Comparison of ENCODE assay signal across 8 cellular contexts in the genomic region with DNA sequence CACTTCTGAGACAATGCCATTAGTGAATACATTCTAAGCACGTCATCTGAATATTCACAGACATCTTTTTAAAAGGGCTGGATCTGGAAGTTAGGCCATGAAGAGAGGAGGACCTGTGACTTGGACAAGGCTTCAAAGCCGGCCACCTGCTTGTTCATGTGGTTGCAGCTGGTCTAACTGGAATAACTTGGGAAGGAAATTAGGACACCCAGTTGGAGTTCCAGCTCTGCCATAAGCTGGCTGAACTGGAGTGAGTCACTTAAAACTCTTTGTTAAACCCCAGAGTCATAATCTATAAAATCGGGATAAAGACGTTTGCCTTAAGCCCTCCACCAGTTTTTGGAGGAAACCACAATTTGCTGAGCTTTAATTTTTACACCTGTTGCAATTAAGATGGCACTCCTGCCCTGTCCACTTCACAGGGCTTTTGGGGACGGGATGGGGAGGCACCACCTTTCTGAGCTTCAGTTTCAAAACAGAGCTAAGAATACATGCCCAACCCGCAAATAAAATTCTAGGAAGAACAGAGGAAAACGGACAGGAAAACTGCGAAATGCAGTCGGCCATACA. TPM values are rescaled to one million over a fixed set of nuclear protein-coding genes. Genes with fewer than 3 reads are reported as not detected.
DNase-seq lines count a peak whose midpoint lies in the region; ATAC-seq, FAIRE-seq and TF ChIP-seq lines count a peak whose summit lies in the region.

No MANE protein-coding gene starts in this region.

- no peak overlapping the region for H3K27ac Mint-ChIP-seq in astrocyte (ENCODE audit: unreplicated experiment)

- no peaks in the 10 kb centered on the region for H3K36me3 Mint-ChIP-seq in astrocyte (ENCODE audit: low read depth, unreplicated experiment)

- FAIRE-seq in astrocyte (lab: Jason Lieb, UNC): no peak

- DNase-seq in astrocyte (ENCODE audit: low read depth) (peak; percentile 1), right lobe of liver (no peak), transverse colon (peak; percentile 10), ureter (ENCODE audit: low spot score) (no peak)

- 53% methylated on average over 9 of the region's 9 CpGs for WGBS in HUES64
- whole genome bisulfite sequencing in right lobe of liver (ENCODE audit: insufficient coverage, low coverage, low lambda C conversion rate, missing lambda C conversion rate): 15% methylated on average over 9 of the region's 9 CpGs
- WGBS in transverse colon (ENCODE audit: low coverage in 1 of 2), 2 donors: 23% methylated on average over 7 to 9 of the region's 9 CpGs

- H3K9me3 Mint-ChIP-seq in astrocyte (ENCODE audit: unreplicated experiment): peaks cover 3% of the 10 kb centered on the region

- no peaks in the 10 kb centered on the region for H3K27me3 ChIP-seq in HUES64 (ENCODE audit: insufficient read depth, low read length)
- peaks cover 4% of the 10 kb centered on the region for H3K27me3 ChIP-seq in astrocyte (ENCODE audit: insufficient read depth, low read length)
- H3K27me3 ChIP-seq in right lobe of liver: no peaks in the 10 kb centered on the region
- H3K27me3 ChIP-seq in transverse colon: no peaks in the 10 kb centered on the region

- H3K9ac ChIP-seq in ES-I3 (ENCODE audit: low read depth, low read length) (peak overlapping the region; percentile 71), HUES64 (ENCODE audit: low read depth, low read length) (peak overlapping the region; percentile 48), astrocyte (ENCODE audit: low read length) (peak overlapping the region; percentile 98)

- peaks cover 9% of the 10 kb centered on the region for H4K20me1 ChIP-seq in astrocyte (ENCODE audit: insufficient read depth, low read length)

- TF ChIP-seq POLR2A in right lobe of liver (IDR thresholded peaks at IDR 0.05) (no peak), transverse colon (IDR thresholded peaks at IDR 0.05) (no peak)

- H3K4me3 ChIP-seq in HUES64 (ENCODE audit: low read length): peak overlapping the region; percentile 85
- peak overlapping the region; percentile 96 for H3K4me3 ChIP-seq in astrocyte (ENCODE audit: insufficient read depth, low read depth, low read length)
- H3K4me3 ChIP-seq in right lobe of liver: peak overlapping the region; percentile 77 to 90 (median 88)
- peak overlapping the region; percentile 82 to 99 (median 89) for H3K4me3 ChIP-seq in transverse colon

- in situ Hi-C loops in transverse colon (cut with MboI; ENCODE audit: low pct_ligation_motif_present in 1 of 4, low pct_unique_long_range_greater_than_20kb in 1 of 4, low sequenced_read_pairs in 3 of 4): no loop called here

- peak overlapping the region; percentile 87 for H2AFZ ChIP-seq in astrocyte (ENCODE audit: low read depth, low read length)

- peaks cover 7% of the 10 kb centered on the region for H3K4me1 Mint-ChIP-seq in astrocyte (ENCODE audit: low read depth, unreplicated experiment)

- H3K79me2 ChIP-seq in astrocyte (ENCODE audit: insufficient read depth, low read length): peaks cover 21% of the 10 kb centered on the region

- ATAC-seq in right lobe of liver: peak in 1 of 4 donors; percentile 4
- ATAC-seq in GM21526 (IDR thresholded peaks at IDR 0.05; ENCODE audit: low FRiP score, unreplicated experiment): no peak
- no peak for ATAC-seq in GM18858 (IDR thresholded peaks at IDR 0.05; ENCODE audit: unreplicated experiment)

- no peaks in the 10 kb centered on the region for H3K36me3 ChIP-seq in ES-I3 (ENCODE audit: insufficient read depth, low read length)
- no peaks in the 10 kb centered on the region for H3K36me3 ChIP-seq in HUES64 (ENCODE audit: insufficient read depth, low read length)
- H3K36me3 ChIP-seq in astrocyte (ENCODE audit: insufficient read depth, low read length): no peaks in the 10 kb centered on the region
- no peaks in the 10 kb centered on the region for H3K36me3 ChIP-seq in right lobe of liver
- H3K36me3 ChIP-seq in transverse colon: no peaks in the 10 kb centered on the region

- intact Hi-C loops in right lobe of liver (cut with DNase I): no loop called here
- intact Hi-C loops in transverse colon (cut with DNase I; ENCODE audit: low total_unique reads): loop anchor here (5.0 kb wide), 1 partner anchor 84 kb away; the partner anchor contains the start of gene NR4A3

- peak overlapping the region; percentile 95 for H3K4me2 ChIP-seq in astrocyte (ENCODE audit: low read length)

- TF ChIP-seq EP300 in transverse colon (IDR thresholded peaks at IDR 0.05; ENCODE audit: low read depth): no peak

- H3K9me3 ChIP-seq in ES-I3 (ENCODE audit: control insufficient read depth, insufficient read depth, low read length) (no peaks in the 10 kb centered on the region), HUES64 (ENCODE audit: insufficient read depth, low read depth, low read length) (no peaks in the 10 kb centered on the region), astrocyte (ENCODE audit: insufficient read depth, low read depth, low read length) (no peaks in the 10 kb centered on the region), right lobe of liver (no peaks in the 10 kb centered on the region), transverse colon (no peaks in the 10 kb centered on the region)

- peak overlapping the region; percentile 86 for H3K4me3 Mint-ChIP-seq in astrocyte (ENCODE audit: unreplicated experiment)

- H3K27ac ChIP-seq in HUES64 (ENCODE audit: low read depth, low read length) (no peak overlapping the region), astrocyte (ENCODE audit: low read depth, low read length) (no peak overlapping the region), right lobe of liver (peak overlapping the region; percentile 96 to 99 (median 99)), transverse colon (peak overlapping the region; percentile 96 to 100 (median 97))

- no peaks in the 10 kb centered on the region for H3K27me3 Mint-ChIP-seq in astrocyte (ENCODE audit: low read depth, unreplicated experiment)

- TF ChIP-seq CTCF in astrocyte (IDR thresholded peaks at IDR 0.05; ENCODE audit: insufficient read depth, low read depth, low read length): no peak
- TF ChIP-seq CTCF in right lobe of liver (IDR thresholded peaks at IDR 0.05): no peak
- TF ChIP-seq CTCF in transverse colon (IDR thresholded peaks at IDR 0.05): no peak

- H3K4me1 ChIP-seq in ES-I3 (ENCODE audit: insufficient read depth, low read length): peaks cover 12% of the 10 kb centered on the region
- peaks cover 4% of the 10 kb centered on the region; the same call in 1 of the 2 replicates for H3K4me1 ChIP-seq in HUES64 (ENCODE audit: insufficient read depth, low read length)
- peaks cover 3% of the 10 kb centered on the region for H3K4me1 ChIP-seq in astrocyte (ENCODE audit: insufficient read depth, low read length)
- peaks cover 0 to 10% (median 3%) of the 10 kb centered on the region in 4 donors for H3K4me1 ChIP-seq in right lobe of liver
- peaks cover 6 to 23% (median 18%) of the 10 kb centered on the region in 4 donors for H3K4me1 ChIP-seq in transverse colon

RNA-seq across cellular contexts. Expression of gene STX17, which starts 0.5 kb away (rescaled TPM):
- polyA plus RNA-seq in HUES64 (2013, experiment 1 of 2): 9.8 TPM
- polyA plus RNA-seq in HUES64 (2013, experiment 2 of 2): 15.3 TPM
- total RNA-seq in astrocyte (24.9 and 28.3 TPM in 2 replicates), right lobe of liver (10 to 100 TPM; 19.9 to 28.2 (median 23.2) TPM), transverse colon (100 to 1,000 TPM in 1 of 4 donors, 10 to 100 TPM in 2, 1 to 10 TPM in 1; 6.7 to 363 (median 37.1) TPM), ureter (54.0 TPM)

Comparison
In these comparisons a context has a peak if more than half of its experiments do, and no peak if none do; other contexts are left out.
1. H3K9ac ChIP-seq: peak in every context shown above with its lines; median percentile 98 in astrocyte; 71 in ES-I3; 48 in HUES64.
2. H3K27ac ChIP-seq: peak in right lobe of liver (3 of 3) and transverse colon (4 of 4); none in HUES64 (single experiment) and astrocyte (single experiment).
3. DNase-seq: peak in astrocyte (single experiment) and transverse colon (single experiment); none in right lobe of liver (0 of 3) and ureter (single experiment).
4. Peak in every context shown above with its lines, with median percentiles within 50 percentile points of each other: H3K4me3 ChIP-seq.